In the genomic region with DNA sequence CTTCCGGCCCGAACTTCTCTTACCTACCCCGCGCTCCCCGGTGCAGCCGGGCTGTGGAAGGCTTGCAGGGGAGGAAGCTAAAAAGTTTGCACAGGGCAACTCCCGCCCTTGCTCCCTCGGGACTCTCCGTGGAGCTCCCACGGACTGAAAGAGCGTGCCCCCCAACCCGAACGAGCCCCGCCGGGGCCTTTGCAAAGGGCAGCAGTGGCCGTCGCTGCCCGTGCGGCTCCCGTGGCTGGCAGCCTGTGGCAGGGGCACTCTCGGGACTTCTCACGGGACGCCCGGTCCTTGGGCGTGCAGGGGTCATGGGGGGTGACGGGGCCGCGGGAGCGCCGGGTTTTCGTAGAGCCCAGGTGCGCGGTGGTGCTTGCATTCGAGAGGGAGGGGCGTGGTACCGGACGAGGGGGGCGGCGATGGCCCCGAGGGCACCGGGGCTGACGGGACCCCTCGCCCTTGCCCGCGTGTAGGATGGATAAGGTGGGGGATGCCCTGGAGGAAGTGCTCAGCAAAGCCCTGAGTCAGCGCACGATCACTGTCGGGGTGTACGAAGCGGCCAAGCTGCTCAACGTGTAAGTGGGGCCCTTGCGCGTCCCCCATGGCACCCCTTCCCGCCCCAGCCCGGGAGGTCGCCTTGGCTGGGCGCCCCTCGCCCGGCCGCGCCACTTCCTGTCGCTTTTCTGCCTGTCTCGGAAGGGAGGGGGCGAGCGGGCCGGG, we compare ENCODE assay signal across 8 cellular contexts. TPM values are rescaled to one million over a fixed set of nuclear protein-coding genes. Genes with fewer than 3 reads are reported as not detected.
DNase-seq lines count a peak whose midpoint lies in the region; ATAC-seq and TF ChIP-seq lines count a peak whose summit lies in the region.

No MANE protein-coding gene starts in this region.

- H3K4me3 ChIP-seq in dorsolateral prefrontal cortex: peak overlapping the region; percentile 50 to 99 (median 83)

- H3K27me3 ChIP-seq in dorsolateral prefrontal cortex: no peaks in the 10 kb centered on the region

- H3K27ac ChIP-seq in dorsolateral prefrontal cortex: peak overlapping the region; percentile 9 to 96 (median 85)

- peak in 1 of 56 donors; percentile 3 for TF ChIP-seq CTCF in dorsolateral prefrontal cortex (IDR thresholded peaks at IDR 0.05 in 54 of 56, conservative IDR thresholded peaks at IDR 0.05 in 2 of 56; ENCODE audit: low read depth in 1 of 56, partially characterized antibody in 56 of 56)

- intact Hi-C loops in dorsolateral prefrontal cortex (cut with DNase I): loop anchor here (2.0 to 10.0 kb wide), 6 partner anchors 72 to 417 kb away; partner anchors contain the start of gene SERBP1 (in 1 of the 2)

- ATAC-seq in GM21576 (IDR thresholded peaks at IDR 0.05; ENCODE audit: unreplicated experiment): peak; percentile 15

- DNase-seq in Daoy (ENCODE audit: low read depth): peak; percentile 72
- DNase-seq in Kasumi-1 (lab: John Stamatoyannopoulos, UW): peak; percentile 6 to 30
- peak; percentile 58 to 71 for DNase-seq in activated CD4-positive, alpha-beta T cell treated with anti-CD3 and anti-CD28 coated beads for 4 hours
- DNase-seq in dorsolateral prefrontal cortex: peak in 5 of 10 donors; percentile 23 to 59 (median 37)
- peak; percentile 40 to 69 for DNase-seq in lung microvascular endothelial cell (ENCODE audit: low read depth in 2 of 2)
- DNase-seq in stimulated activated CD8-positive, alpha-beta memory T cell treated with anti-CD3 and anti-CD28 coated beads, Interleukin-15, amount 100 ng/mL, for 4 hours (ENCODE audit: low read depth in 2 of 2): peak; percentile 44 to 49
- DNase-seq in NCI-H1694 treated with DMSO at 0.1 percent for 48 hours (lab: John Stamatoyannopoulos, UW): no peak

RNA-seq across cellular contexts. Expression of gene GADD45A, which starts 0.7 kb away (rescaled TPM):
- 81.7 and 82.6 TPM in 2 replicates for total RNA-seq in Daoy (2014; rRNA removed; shearing (Covaris generic))
- 100 to 1,000 TPM in 5 of 120 experiments, 10 to 100 TPM in 115; 14.8 to 161 (median 25.8) TPM for total RNA-seq in dorsolateral prefrontal cortex
- 10.9 and 27.2 TPM in 2 replicates for total RNA-seq in lung microvascular endothelial cell
